Comparison of ENCODE assay signal across 21 cellular contexts in the genomic region with DNA sequence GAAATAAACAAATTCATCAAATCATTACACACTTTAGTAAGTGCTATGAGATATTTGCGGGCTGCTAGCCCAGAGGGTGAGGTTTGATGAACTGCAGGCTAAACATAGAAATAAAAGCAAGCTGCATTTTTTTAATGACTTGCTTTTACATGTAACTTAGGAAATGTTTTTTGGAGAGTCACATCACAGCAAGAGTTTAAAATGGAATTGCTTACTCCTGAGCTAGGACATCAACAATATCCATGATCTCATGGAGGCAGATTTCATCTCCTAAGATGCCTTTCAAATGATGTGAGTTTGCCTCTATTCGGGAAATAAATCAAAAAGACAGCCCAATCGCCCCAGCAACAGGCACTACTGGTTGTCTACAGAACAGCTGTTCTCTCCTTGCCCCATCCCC.
A peak's percentile ranks its signal among the peaks of the same experiment; 100 is the strongest.
DNase-seq lines count a peak whose midpoint lies in the region; ATAC-seq, FAIRE-seq and TF ChIP-seq lines count a peak whose summit lies in the region.
"Had no signal": no experiment of that assay in that cellular context is flagged by ENCODE, and none has a peak within 500 bp of the region (broad histone marks: within the 10 kb centered on the region; RNA-seq: fewer than 3 reads in every experiment).

No MANE protein-coding gene starts in this region.

- no peaks in the 10 kb centered on the region for H3K27me3 ChIP-seq in K562 (ENCODE audit: control insufficient read depth in 2 of 2, insufficient read depth in 2 of 2, low read length in 2 of 2)
- H3K27me3 ChIP-seq: heart right ventricle, neutrophil, tibial artery had no signal

- CTCF ChIA-PET in K562 (lab: Yijun Ruan, JAX; ENCODE audit: low intra/inter-chr PET ratio): no interaction called here

- H3K27ac ChIP-seq in K562 (ENCODE audit: extremely low read depth, low read depth, low read length): no peak overlapping the region
- H3K27ac ChIP-seq: KMS-11, neutrophil, SK-N-MC had no signal

- H3K4me1 Mint-ChIP-seq in stimulated activated effector memory CD8-positive, alpha-beta T cell treated with anti-CD3 and anti-CD28 coated beads, Interleukin-12 subunit alpha, Interleukin-12 subunit beta, amount 100 ng/mL, for 72 hours: peaks cover 37% of the 10 kb centered on the region

- no peaks in the 10 kb centered on the region for H3K9me1 ChIP-seq in K562 (ENCODE audit: control insufficient read depth, insufficient read depth, low read length)

- no peak for ATAC-seq in K562
- no peak for ATAC-seq in stimulated activated effector memory CD8-positive, alpha-beta T cell treated with anti-CD3 and anti-CD28 coated beads, Interleukin-12 subunit alpha, Interleukin-12 subunit beta, amount 100 ng/mL, for 72 hours
- no peak for ATAC-seq in left ventricle myocardium superior
- ATAC-seq: activated naive CD8-positive, alpha-beta T cell treated with anti-CD3 and anti-CD28 coated beads, Interleukin-2, amount 50 U/mL, for 24 hours; esophagus mucosa; stimulated activated memory B cell treated with anti-CD40 and anti-IgM and Interleukin-4, amounts not matched to agents 10 μg/mL and 1 μg/mL and 100 μg/mL, for 72 hours had no signal

- H3K9me3 ChIP-seq in K562 (replicated peaks; ENCODE audit: control insufficient read depth, insufficient read depth, low read depth, low read length): no peaks in the 10 kb centered on the region; the same call in 1 of the 2 replicates
- H3K9me3 ChIP-seq: neutrophil, tibial artery had no signal

- H3K36me3 ChIP-seq in K562 (ENCODE audit: control insufficient read depth, insufficient read depth, low read length): no peaks in the 10 kb centered on the region
- H3K36me3 ChIP-seq: heart right ventricle, neutrophil, tibial artery had no signal

- H3K4me3 Mint-ChIP-seq in stimulated activated effector memory CD8-positive, alpha-beta T cell treated with anti-CD3 and anti-CD28 coated beads, Interleukin-12 subunit alpha, Interleukin-12 subunit beta, amount 100 ng/mL, for 72 hours: no peak overlapping the region
- H3K4me3 Mint-ChIP-seq: activated naive CD8-positive, alpha-beta T cell treated with anti-CD3 and anti-CD28 coated beads, Interleukin-2, amount 50 U/mL, for 24 hours; memory B cell; stimulated activated memory B cell treated with anti-CD40 and anti-IgM and Interleukin-4, amounts not matched to agents 10 μg/mL and 1 μg/mL and 100 μg/mL, for 72 hours had no signal

- no peak overlapping the region for H3K4me2 ChIP-seq in K562 (ENCODE audit: insufficient read depth, low read length)
- H3K4me2 ChIP-seq: KMS-11 had no signal

- no peak overlapping the region for H3K9ac ChIP-seq in K562 (ENCODE audit: insufficient read depth in 1 of 2, low read depth in 2 of 2, low read length in 2 of 2)
- H3K9ac ChIP-seq: KMS-11 had no signal

- POLR2A ChIA-PET in K562 (lab: Yijun Ruan, JAX): interaction anchor here (0.9 to 1.4 kb wide), 2 partner anchors 13 to 18 kb away, joined by 3 read pairs; no protein-coding TSS in a partner anchor

- H3K9me3 Mint-ChIP-seq in stimulated activated effector memory CD8-positive, alpha-beta T cell treated with anti-CD3 and anti-CD28 coated beads, Interleukin-12 subunit alpha, Interleukin-12 subunit beta, amount 100 ng/mL, for 72 hours: peaks cover 8% of the 10 kb centered on the region

- no peak for TF ChIP-seq EP300 in K562 (IDR thresholded peaks at IDR 0.05; ENCODE audit: low read length)

- TF ChIP-seq CTCF in AG10803 (conservative IDR thresholded peaks at IDR 0.05; ENCODE audit: low read length): no peak
- TF ChIP-seq CTCF in K562 (IDR thresholded peaks at IDR 0.05 in 2 of 3, conservative IDR thresholded peaks at IDR 0.05 in 1 of 3; ENCODE audit: insufficient read depth in 2 of 3, low read depth in 1 of 3, low read length in 3 of 3): no peak

- no peaks in the 10 kb centered on the region for H4K20me1 ChIP-seq in K562 (replicated peaks; ENCODE audit: control insufficient read depth, insufficient read depth, low read length)

- H3K36me3 Mint-ChIP-seq in stimulated activated effector memory CD8-positive, alpha-beta T cell treated with anti-CD3 and anti-CD28 coated beads, Interleukin-12 subunit alpha, Interleukin-12 subunit beta, amount 100 ng/mL, for 72 hours: peaks cover 13% of the 10 kb centered on the region
- H3K36me3 Mint-ChIP-seq: memory B cell had no signal

- H3K79me2 ChIP-seq in K562 (ENCODE audit: control insufficient read depth, insufficient read depth, low read length): no peaks in the 10 kb centered on the region

- H3K4me1 ChIP-seq in K562 (replicated peaks in 1 of 2; ENCODE audit: control insufficient read depth in 2 of 2, insufficient read depth in 2 of 2, low read length in 2 of 2): peaks cover 0 to 26% of the 10 kb centered on the region in 2 experiments; a peak in 4 of 5 replicates

- H3K27ac Mint-ChIP-seq in stimulated activated effector memory CD8-positive, alpha-beta T cell treated with anti-CD3 and anti-CD28 coated beads, Interleukin-12 subunit alpha, Interleukin-12 subunit beta, amount 100 ng/mL, for 72 hours: no peak overlapping the region
- H3K27ac Mint-ChIP-seq: activated naive CD8-positive, alpha-beta T cell treated with anti-CD3 and anti-CD28 coated beads, Interleukin-2, amount 50 U/mL, for 24 hours had no signal

- TF ChIP-seq POLR2A in K562 (conservative IDR thresholded peaks at IDR 0.05): no peak

- FAIRE-seq in K562 (lab: Jason Lieb, UNC): no peak
- FAIRE-seq: RCC 7860 had no signal

- DNase-seq in AG10803 (ENCODE audit: low read depth): peak; percentile 88
- DNase-seq in GM04503 (ENCODE audit: low read depth): peak; percentile 89
- DNase-seq in K562 (ENCODE audit: extremely low read depth in 1 of 4, low spot score in 3 of 4): no peak
- peak; percentile 52 for DNase-seq in myocyte (ENCODE audit: low read depth)
- no peak for DNase-seq in NCI-H187 treated with DMSO at 0.1 percent for 48 hours (lab: John Stamatoyannopoulos, UW)
- no peak for DNase-seq in stimulated activated effector memory CD8-positive, alpha-beta T cell treated with anti-CD3 and anti-CD28 coated beads, Interleukin-12 subunit alpha, Interleukin-12 subunit beta, amount 100 ng/mL, for 72 hours (ENCODE audit: low spot score in 2 of 2)
- no peak for DNase-seq in left ventricle myocardium superior
- DNase-seq in NCI-H2107 (lab: John Stamatoyannopoulos, UW): no peak
- DNase-seq: activated CD4-positive, alpha-beta T cell treated with anti-CD3 and anti-CD28 coated beads for 1 hour; activated naive CD8-positive, alpha-beta T cell treated with anti-CD3 and anti-CD28 coated beads, Interleukin-2, amount 50 U/mL, for 24 hours; central memory CD4-positive, alpha-beta T cell; heart right ventricle; stimulated activated CD4-positive, alpha-beta T cell treated with anti-CD3 and anti-CD28 coated beads, Interleukin-15, amount 100 ng/mL, for 24 hours; tibial artery had no signal

- H2AFZ ChIP-seq in K562 (ENCODE audit: low read depth, low read length): no peak overlapping the region

- intact Hi-C loops in K562 (cut with micrococcal nuclease) (no loop called here), left ventricle myocardium superior (cut with micrococcal nuclease) (no loop called here)

- BruUV-seq in K562 (replicated peaks; lab: Mats Ljungman, UMichigan): no TSS peak

- H3K4me3 ChIP-seq in AG10803 (ENCODE audit: low read length): no peak overlapping the region
- H3K4me3 ChIP-seq in K562: no peak overlapping the region
- H3K4me3 ChIP-seq: heart right ventricle, SK-N-MC, tibial artery had no signal

- in situ Hi-C loops in K562 (cut with MboI): no loop called here

- WGBS in K562 (ENCODE audit: insufficient coverage, low coverage, missing lambda C conversion rate): 19% methylated on average over 3 of the region's 3 CpGs

- TF ChIP-seq RAD21 in K562 (CRISPR knock-in tag; conservative IDR thresholded peaks at IDR 0.05 in 1 of 2, IDR thresholded peaks at IDR 0.05 in 1 of 2): no peak

TF ChIP-seq in K562, 482 proteins besides CTCF, POLR2A, EP300 and RAD21 (continues in another document):
- TF ChIP-seq ETV5 (CRISPR knock-in tag; IDR thresholded peaks at IDR 0.05; ENCODE audit: low read depth) (no peak), ELF4 (CRISPR knock-in tag; IDR thresholded peaks at IDR 0.05) (no peak)
- TF ChIP-seq, protein P1, sequence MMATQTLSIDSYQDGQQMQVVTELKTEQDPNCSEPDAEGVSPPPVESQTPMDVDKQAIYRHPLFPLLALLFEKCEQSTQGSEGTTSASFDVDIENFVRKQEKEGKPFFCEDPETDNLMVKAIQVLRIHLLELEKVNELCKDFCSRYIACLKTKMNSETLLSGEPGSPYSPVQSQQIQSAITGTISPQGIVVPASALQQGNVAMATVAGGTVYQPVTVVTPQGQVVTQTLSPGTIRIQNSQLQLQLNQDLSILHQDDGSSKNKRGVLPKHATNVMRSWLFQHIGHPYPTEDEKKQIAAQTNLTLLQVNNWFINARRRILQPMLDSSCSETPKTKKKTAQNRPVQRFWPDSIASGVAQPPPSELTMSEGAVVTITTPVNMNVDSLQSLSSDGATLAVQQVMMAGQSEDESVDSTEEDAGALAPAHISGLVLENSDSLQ (IDR thresholded peaks at IDR 0.05): peak; percentile 48

Comparison
In these comparisons a context has a peak if more than half of its experiments do, and no peak if none do; other contexts are left out.
1. DNase-seq: peak in AG10803 (single experiment), GM04503 (single experiment) and myocyte (single experiment); none in K562 (0 of 4), NCI-H187 treated with DMSO at 0.1 percent for 48 hours (single experiment), stimulated activated effector memory CD8-positive, alpha-beta T cell treated with anti-CD3 and anti-CD28 coated beads, Interleukin-12 subunit alpha, Interleukin-12 subunit beta, amount 100 ng/mL, for 72 hours (0 of 2), left ventricle myocardium superior (single experiment) and NCI-H2107 (single experiment).